ENCODE assay signal across 27 cellular contexts in the genomic region with DNA sequence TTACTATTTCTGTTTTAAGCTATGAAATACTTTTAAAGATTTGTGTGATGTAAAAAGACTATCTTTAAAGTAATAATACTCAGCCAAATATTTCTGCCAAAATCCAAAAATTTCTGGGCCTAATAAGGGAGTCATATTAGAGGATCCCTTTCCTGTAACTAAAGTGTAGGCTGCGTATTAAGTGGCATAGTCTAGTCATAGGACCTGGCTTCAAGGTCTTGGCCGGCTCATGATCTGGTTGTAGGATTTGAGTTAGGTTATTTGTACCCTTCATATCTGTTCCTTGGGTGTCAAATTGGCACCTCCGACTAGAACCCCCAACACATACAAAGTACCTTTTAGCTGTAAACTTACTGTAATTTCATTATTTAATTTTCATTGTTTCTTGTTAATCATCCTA.
"Had no signal": no experiment of that assay in that cellular context is flagged by ENCODE, and none has a peak within 500 bp of the region (broad histone marks: within the 10 kb centered on the region; RNA-seq: fewer than 3 reads in every experiment).

No MANE protein-coding gene starts in this region.

- H3K27ac Mint-ChIP-seq: type B pancreatic cell had no signal

- H3K4me3 Mint-ChIP-seq: activated CD4-positive, alpha-beta T cell treated with anti-CD3 and anti-CD28 coated beads for 36 hours; activated T-cell treated with anti-CD3 and anti-CD28 coated beads, Interleukin-2, amount 50 U/mL, for 4 hours; neural crest cell; stimulated activated naive B cell treated with anti-CD40 and anti-IgM and Interleukin-4, amounts not matched to agents 10 μg/mL and 1 μg/mL and 100 μg/mL, for 72 hours; type B pancreatic cell; WTC11 had no signal

- DNase-seq: activated CD4-positive, alpha-beta T cell treated with anti-CD3 and anti-CD28 coated beads for 36 hours; activated CD4-positive, alpha-beta T cell treated with anti-CD3 and anti-CD28 coated beads, Interleukin-2, amount 50 U/mL, for 48 hours; activated CD8-positive, alpha-beta memory T cell treated with anti-CD3 and anti-CD28 coated beads, Interleukin-2, amount 50 U/mL, for 48 hours; activated effector memory CD4-positive, alpha-beta T cell treated with anti-CD3 and anti-CD28 coated beads, Interleukin-2, amount 50 U/mL, for 16 hours; activated naive CD4-positive, alpha-beta T cell treated with anti-CD3 and anti-CD28 coated beads, Interleukin-2, amount 50 U/mL, for 16 hours; activated T-cell treated with anti-CD3 and anti-CD28 coated beads, Interleukin-2, amount 50 U/mL, for 4 hours; amniotic stem cell; dermis blood vessel endothelial cell; effector CD8-positive, alpha-beta T cell; foreskin melanocyte; glutamatergic neuron; hippocampal formation; mesenchymal stem cell; occipital lobe; small intestine; stimulated activated CD4-positive, alpha-beta T cell treated with anti-CD3 and anti-CD28 coated beads, Interleukin-15, amount 100 ng/mL, for 24 hours; stimulated activated CD8-positive, alpha-beta memory T cell treated with anti-CD3 and anti-CD28 coated beads, Interleukin-4, amount 100 ng/mL, for 48 hours; stimulated activated naive B cell treated with anti-CD40 and anti-IgM and Interleukin-4, amounts not matched to agents 10 μg/mL and 1 μg/mL and 100 μg/mL, for 72 hours; T-helper 1 cell; T-helper 9 cell; testis had no signal

- H3K9me3 Mint-ChIP-seq: activated T-cell treated with anti-CD3 and anti-CD28 coated beads, Interleukin-2, amount 50 U/mL, for 4 hours; neural crest cell; stimulated activated naive B cell treated with anti-CD40 and anti-IgM and Interleukin-4, amounts not matched to agents 10 μg/mL and 1 μg/mL and 100 μg/mL, for 72 hours; type B pancreatic cell had no signal

- H3K27me3 ChIP-seq: testis, vagina had no signal

- H3K27ac ChIP-seq: testis, vagina had no signal

- ATAC-seq: activated T-cell treated with anti-CD3 and anti-CD28 coated beads, Interleukin-2, amount 50 U/mL, for 4 hours; esophagus mucosa; sciatic nerve; WTC11 had no signal

- H3K4me3 ChIP-seq: testis, vagina had no signal

- H3K36me3 ChIP-seq: vagina had no signal

- H3K27me3 Mint-ChIP-seq: activated CD4-positive, alpha-beta T cell treated with anti-CD3 and anti-CD28 coated beads for 36 hours; stimulated activated naive B cell treated with anti-CD40 and anti-IgM and Interleukin-4, amounts not matched to agents 10 μg/mL and 1 μg/mL and 100 μg/mL, for 72 hours; type B pancreatic cell had no signal

- H3K9me3 ChIP-seq: testis, vagina had no signal
